Comparison of ENCODE assay signal across 9 cellular contexts in the genomic region with DNA sequence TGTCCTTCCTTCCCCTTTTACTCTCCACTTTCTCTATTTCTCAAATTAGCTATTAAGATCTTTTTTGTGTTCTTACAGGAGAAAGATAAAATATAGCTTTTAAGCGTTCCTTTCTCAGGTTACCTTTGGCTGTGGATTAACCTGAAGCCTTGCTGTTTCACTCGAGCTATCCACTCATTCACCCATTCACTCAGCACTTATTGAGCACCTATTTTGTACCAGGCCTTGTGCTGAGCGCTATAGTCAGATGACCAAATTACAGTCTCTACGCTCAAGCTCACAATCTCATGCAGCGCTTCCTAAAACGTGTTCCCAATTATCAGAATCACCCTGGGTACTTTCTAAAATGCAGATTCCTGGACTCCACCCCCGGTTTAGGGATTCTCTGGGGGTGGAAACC. TPM values are rescaled to one million over a fixed set of nuclear protein-coding genes. Genes with fewer than 3 reads are reported as not detected.
DNase-seq lines count a peak whose midpoint lies in the region; ATAC-seq lines count a peak whose summit lies in the region.
"Had no signal": no experiment of that assay in that cellular context is flagged by ENCODE, and none has a peak within 500 bp of the region (broad histone marks: within the 10 kb centered on the region; RNA-seq: fewer than 3 reads in every experiment).

No MANE protein-coding gene starts in this region.

- H3K27me3 Mint-ChIP-seq in activated naive CD8-positive, alpha-beta T cell treated with anti-CD3 and anti-CD28 coated beads, Interleukin-2, amount 50 U/mL, for 24 hours = no peaks in the 10 kb centered on the region
- no peaks in the 10 kb centered on the region for H3K27me3 Mint-ChIP-seq in naive B cell

- H3K36me3 ChIP-seq in BLaER1 (no peaks in the 10 kb centered on the region), HUES64 (ENCODE audit: insufficient read depth, low read length) (no peaks in the 10 kb centered on the region)

- H3K4me3 ChIP-seq in BLaER1 (peak overlapping the region; percentile 80), HUES64 (ENCODE audit: low read length) (peak overlapping the region; percentile 84)

- H3K9me3 Mint-ChIP-seq in activated naive CD8-positive, alpha-beta T cell treated with anti-CD3 and anti-CD28 coated beads, Interleukin-2, amount 50 U/mL, for 24 hours = no peaks in the 10 kb centered on the region
- H3K9me3 Mint-ChIP-seq in naive B cell = no peaks in the 10 kb centered on the region

- peaks cover 31% of the 10 kb centered on the region for H3K4me1 Mint-ChIP-seq in activated naive CD8-positive, alpha-beta T cell treated with anti-CD3 and anti-CD28 coated beads, Interleukin-2, amount 50 U/mL, for 24 hours
- peaks cover 0 to 18% (median 11%) of the 10 kb centered on the region in 3 donors for H3K4me1 Mint-ChIP-seq in naive B cell

- H3K4me1 ChIP-seq in BLaER1 (peaks cover 33% of the 10 kb centered on the region), HUES64 (ENCODE audit: insufficient read depth, low read length) (peaks cover 8% of the 10 kb centered on the region)

- H3K27me3 ChIP-seq in BLaER1 (no peaks in the 10 kb centered on the region), HUES64 (ENCODE audit: insufficient read depth, low read length) (no peaks in the 10 kb centered on the region)

- ATAC-seq in activated naive CD8-positive, alpha-beta T cell treated with anti-CD3 and anti-CD28 coated beads, Interleukin-2, amount 50 U/mL, for 24 hours = no peak
- ATAC-seq in naive B cell (ENCODE audit: low read depth in 2 of 2) = no peak
- ATAC-seq in GM19395 (IDR thresholded peaks at IDR 0.05; ENCODE audit: unreplicated experiment) = no peak
- ATAC-seq in GM21737 (IDR thresholded peaks at IDR 0.05; ENCODE audit: unreplicated experiment) = no peak

- H3K9me3 ChIP-seq in BLaER1 (no peaks in the 10 kb centered on the region), HUES64 (ENCODE audit: insufficient read depth, low read depth, low read length) (no peaks in the 10 kb centered on the region)

- H3K4me2 ChIP-seq in BLaER1 = peak overlapping the region; percentile 84

- H4K20me1 ChIP-seq in BLaER1 = no peaks in the 10 kb centered on the region

- H3K4me3 Mint-ChIP-seq in activated naive CD8-positive, alpha-beta T cell treated with anti-CD3 and anti-CD28 coated beads, Interleukin-2, amount 50 U/mL, for 24 hours = peak overlapping the region; percentile 90
- H3K4me3 Mint-ChIP-seq in naive B cell = peak overlapping the region; percentile 5 to 98 (median 96)

- H3K9ac ChIP-seq in BLaER1 (no peak overlapping the region), HUES64 (ENCODE audit: low read depth, low read length) (peak overlapping the region; percentile 40; the same call in 1 of the 2 replicates)

- H3K36me3 Mint-ChIP-seq in activated naive CD8-positive, alpha-beta T cell treated with anti-CD3 and anti-CD28 coated beads, Interleukin-2, amount 50 U/mL, for 24 hours (ENCODE audit: low read depth) = no peaks in the 10 kb centered on the region
- H3K36me3 Mint-ChIP-seq in naive B cell = no peaks in the 10 kb centered on the region

- 94% methylated on average over 7 of the region's 7 CpGs for WGBS in HUES64

- no peak for DNase-seq in activated naive CD8-positive, alpha-beta T cell treated with anti-CD3 and anti-CD28 coated beads, Interleukin-2, amount 50 U/mL, for 24 hours
- DNase-seq in naive B cell (no peak), DMS53 (lab: John Stamatoyannopoulos, UW) (no peak), hypothalamus (lab: John Stamatoyannopoulos, UW) (no peak)
- DNase-seq: NCI-H1930 had no signal

- H3K27ac ChIP-seq in BLaER1 = peak overlapping the region; percentile 97; the same call in 1 of the 2 replicates
- no peak overlapping the region for H3K27ac ChIP-seq in HUES64 (ENCODE audit: low read depth, low read length)

- H3K27ac Mint-ChIP-seq in activated naive CD8-positive, alpha-beta T cell treated with anti-CD3 and anti-CD28 coated beads, Interleukin-2, amount 50 U/mL, for 24 hours = peak overlapping the region; percentile 32
- H3K27ac Mint-ChIP-seq in naive B cell = no peak overlapping the region

RNA-seq across cellular contexts. Expression of a gene that starts 1.8 kb away (rescaled TPM):
- polyA plus RNA-seq in HUES64 (2013, experiment 1 of 2) = 14.8 TPM
- 23.0 TPM for polyA plus RNA-seq in HUES64 (2013, experiment 2 of 2)
- polyA plus RNA-seq in naive B cell (ENCODE audit: low read depth in 6 of 6) = 10 to 100 TPM in 1 of 6 donors, 1 to 10 TPM in 4, not detected in 1; 3.4 to 20.5 (median 5.2) TPM

RNA-seq across cellular contexts. Expression of a gene that starts 15.6 kb away (rescaled TPM):
- not detected for polyA plus RNA-seq in HUES64 (2013, experiment 1 of 2)
- polyA plus RNA-seq in HUES64 (2013, experiment 2 of 2) = not detected
- not detected for polyA plus RNA-seq in naive B cell (ENCODE audit: low read depth in 6 of 6)

RNA-seq across cellular contexts. Expression of a gene that starts 41.9 kb away (rescaled TPM):
- polyA plus RNA-seq in HUES64 (2013, experiment 1 of 2) = 29.0 TPM
- polyA plus RNA-seq in HUES64 (2013, experiment 2 of 2) = 35.1 TPM
- polyA plus RNA-seq in naive B cell (ENCODE audit: low read depth in 6 of 6) = 10 to 100 TPM; 10.2 to 17.1 (median 11.7) TPM
